1 cellular context compared by ENCODE assay signal in genomic region chr7:4861673-4862072, GRCh38.
TF ChIP-seq lines count a peak whose summit lies in the region.

PAPOLB (minus strand) TSS chr7:4862030; CDS start chr7:4861810, 220 bp downstream.

TF ChIP-seq in SK-N-SH, 30 proteins besides CTCF, POLR2A, EP300 and RAD21 (continued from another document):
- TF ChIP-seq USF2 (IDR thresholded peaks at IDR 0.05; ENCODE audit: borderline replicate concordance, low read depth, low read length): no peak
- TF ChIP-seq GATA2 (CRISPR knock-in tag; IDR thresholded peaks at IDR 0.05): no peak
- TF ChIP-seq TEAD4 (IDR thresholded peaks at IDR 0.05; ENCODE audit: borderline replicate concordance, insufficient read depth): no peak
- no peak for TF ChIP-seq SMC3 (IDR thresholded peaks at IDR 0.05; ENCODE audit: low read depth, low read length)
- TF ChIP-seq JUND (IDR thresholded peaks at IDR 0.05): no peak
- no peak for TF ChIP-seq EZH2phosphoT487 (IDR thresholded peaks at IDR 0.05; ENCODE audit: borderline replicate concordance, low read depth)
- TF ChIP-seq RXRA (IDR thresholded peaks at IDR 0.05; ENCODE audit: borderline replicate concordance, low read depth): no peak
- no peak for TF ChIP-seq CHD2 (IDR thresholded peaks at IDR 0.05; ENCODE audit: low read length, partially characterized antibody)
